8 cellular contexts compared by ENCODE assay signal in genomic region chr15:57218826-57219576, GRCh38.
DNase-seq lines count a peak whose midpoint lies in the region; ATAC-seq, FAIRE-seq and TF ChIP-seq lines count a peak whose summit lies in the region.

No MANE protein-coding gene starts in this region.

- no peak overlapping the region for H3K27ac Mint-ChIP-seq in nephron progenitor cell

- DNase-seq in GM18507 (ENCODE audit: extremely low spot score, insufficient read length, low read depth), result no peak
- peak; percentile 90 for DNase-seq in NCI-H2107 treated with DMSO at 0.1 percent for 48 hours (lab: John Stamatoyannopoulos, UW; ENCODE audit: unreplicated experiment)
- DNase-seq in mammary epithelial cell, result peak; percentile 15
- no peak for DNase-seq in nephron progenitor cell
- no peak for DNase-seq in germinal center (ENCODE audit: low spot score)

- peak; percentile 50 for FAIRE-seq in GM18507 (lab: Jason Lieb, UNC)

- H3K4me3 ChIP-seq in mammary epithelial cell (replicated peaks in 1 of 3; ENCODE audit: insufficient read depth in 1 of 3, low read depth in 2 of 3, low read length in 3 of 3), result no peak overlapping the region

- CTCF ChIA-PET in mammary epithelial cell (lab: Charles Lee; ENCODE audit: low non-redundant PET), result no interaction called here

- no peak overlapping the region for H2AFZ ChIP-seq in mammary epithelial cell (ENCODE audit: low read depth, low read length)

- peak overlapping the region; percentile 76 for H3K4me3 Mint-ChIP-seq in nephron progenitor cell

- H3K9me3 ChIP-seq in mammary epithelial cell (replicated peaks; ENCODE audit: insufficient read depth, low read length), result no peaks in the 10 kb centered on the region

- intact Hi-C loops in mammary epithelial cell (cut with micrococcal nuclease), result no loop called here

- TF ChIP-seq CTCF in mammary epithelial cell (conservative IDR thresholded peaks at IDR 0.05 in 1 of 2, IDR thresholded peaks at IDR 0.05 in 1 of 2; ENCODE audit: extremely low read depth in 1 of 2, insufficient read depth in 1 of 2, low read depth in 1 of 2, low read length in 2 of 2), result no peak
- no peak for TF ChIP-seq CTCF in nephron progenitor cell (IDR thresholded peaks at IDR 0.05)

- no peak for ATAC-seq in GM21576 (IDR thresholded peaks at IDR 0.05; ENCODE audit: unreplicated experiment)
- ATAC-seq in GM18511 (IDR thresholded peaks at IDR 0.05; ENCODE audit: unreplicated experiment), result no peak
- no peak for ATAC-seq in HG03045 (IDR thresholded peaks at IDR 0.05; ENCODE audit: unreplicated experiment)

- peak overlapping the region; percentile 57 for H3K4me2 ChIP-seq in mammary epithelial cell (ENCODE audit: insufficient read depth, low read depth, low read length)

- H3K27ac ChIP-seq in mammary epithelial cell (ENCODE audit: insufficient read depth, low read depth, low read length), result no peak overlapping the region

- peaks cover 62% of the 10 kb centered on the region for H3K4me1 Mint-ChIP-seq in nephron progenitor cell

- BruUV-seq in mammary epithelial cell (replicated peaks; lab: Mats Ljungman, UMichigan), result no TSS peak

- WGBS in mammary epithelial cell (ENCODE audit: low coverage, missing lambda C conversion rate), result 100% methylated on average over 2 of the region's 2 CpGs

- no peaks in the 10 kb centered on the region for H3K36me3 Mint-ChIP-seq in nephron progenitor cell (ENCODE audit: low read depth)

- H3K27me3 ChIP-seq in mammary epithelial cell (ENCODE audit: insufficient read depth, low read length), result no peaks in the 10 kb centered on the region

- no peak overlapping the region for H3K9ac ChIP-seq in mammary epithelial cell (ENCODE audit: insufficient read depth, low read length)

- H4K20me1 ChIP-seq in mammary epithelial cell (ENCODE audit: insufficient read depth, low read length), result no peaks in the 10 kb centered on the region

- in situ Hi-C loops in mammary epithelial cell (cut with MboI; ENCODE audit: low sequenced_read_pairs in 2 of 2), result no loop called here

- no peaks in the 10 kb centered on the region for H3K36me3 ChIP-seq in mammary epithelial cell (ENCODE audit: insufficient read depth, low read length)

- peaks cover 35% of the 10 kb centered on the region for H3K79me2 ChIP-seq in mammary epithelial cell (ENCODE audit: insufficient read depth, low read length)

- no peaks in the 10 kb centered on the region for H3K27me3 Mint-ChIP-seq in nephron progenitor cell (ENCODE audit: low read depth, poor library complexity)

- H3K4me1 ChIP-seq in mammary epithelial cell (ENCODE audit: insufficient read depth, low read length), result peaks cover 21% of the 10 kb centered on the region

- dilution Hi-C loops in mammary epithelial cell (cut with HindIII; ENCODE audit: low sequenced_read_pairs), result no loop called here

- no peaks in the 10 kb centered on the region for H3K9me3 Mint-ChIP-seq in nephron progenitor cell

Comparison
In these comparisons a context has a peak if more than half of its experiments do, and no peak if none do; other contexts are left out.
1. DNase-seq: peak in NCI-H2107 treated with DMSO at 0.1 percent for 48 hours (single experiment) and mammary epithelial cell (single experiment); none in GM18507 (single experiment), nephron progenitor cell (single experiment) and germinal center (single experiment).